In genomic region chr6:30683137-30683979, GRCh38 we compare ENCODE assay signal across 8 cellular contexts. TPM values are rescaled to one million over a fixed set of nuclear protein-coding genes. Genes with fewer than 3 reads are reported as not detected.
DNase-seq lines count a peak whose midpoint lies in the region; ATAC-seq and TF ChIP-seq lines count a peak whose summit lies in the region.

No MANE protein-coding gene starts in this region.

- peak overlapping the region; percentile 78 for H3K27ac ChIP-seq in cingulate gyrus (ENCODE audit: low read depth, low read length)
- peak overlapping the region; percentile 95 for H3K27ac ChIP-seq in naive thymus-derived CD4-positive, alpha-beta T cell (ENCODE audit: low read depth, low read length)

- no peak for ATAC-seq in naive thymus-derived CD4-positive, alpha-beta T cell
- ATAC-seq in GM21528 (IDR thresholded peaks at IDR 0.05; ENCODE audit: low FRiP score, unreplicated experiment), result no peak
- ATAC-seq in HG03196 (IDR thresholded peaks at IDR 0.05; ENCODE audit: unreplicated experiment), result no peak

- H3K36me3 Mint-ChIP-seq in naive thymus-derived CD4-positive, alpha-beta T cell, result peaks cover 24 to 75% (median 29%) of the 10 kb centered on the region in 5 donors

- peaks cover 38 to 49% (median 42%) of the 10 kb centered on the region in 7 donors for H3K4me1 Mint-ChIP-seq in naive thymus-derived CD4-positive, alpha-beta T cell

- peaks cover 0 to 5% (median 0%) of the 10 kb centered on the region in 11 donors for H3K9me3 Mint-ChIP-seq in naive thymus-derived CD4-positive, alpha-beta T cell

- TF ChIP-seq CTCF in AG10803 (conservative IDR thresholded peaks at IDR 0.05; ENCODE audit: low read length), result no peak

- CTCF ChIA-PET in naive thymus-derived CD4-positive, alpha-beta T cell (lab: Charles Lee), result interaction anchor here (1.0 to 8.9 kb wide), 2 partner anchors 37 to 55 kb away, joined by 3 to 304 read pairs; partner anchors contain the start of genes MDC1 and TUBB

- DNase-seq in AG10803 (ENCODE audit: low read depth) (no peak), M059J (ENCODE audit: low read depth) (peak; percentile 57), NCI-H526 treated with DMSO at 0.1 percent for 48 hours (lab: John Stamatoyannopoulos, UW) (no peak), H4 (ENCODE audit: low spot score) (no peak)
- DNase-seq in naive thymus-derived CD4-positive, alpha-beta T cell, result no peak

- H3K4me3 ChIP-seq in AG10803 (ENCODE audit: low read length), result peak overlapping the region; percentile 93
- peak overlapping the region; percentile 98 for H3K4me3 ChIP-seq in naive thymus-derived CD4-positive, alpha-beta T cell (ENCODE audit: low read length)

- H3K4me3 Mint-ChIP-seq in naive thymus-derived CD4-positive, alpha-beta T cell, result peak overlapping the region; percentile 90 to 100 (median 97)

- POLR2A ChIA-PET in naive thymus-derived CD4-positive, alpha-beta T cell (lab: Charles Lee), result interaction anchor here (0.6 to 15.7 kb wide), 19 partner anchors 7 to 205 kb away, joined by 3 to 499 read pairs (median 4); partner anchors contain the start of genes DHX16, MDC1, MRPS18B and NRM

- H3K36me3 ChIP-seq in naive thymus-derived CD4-positive, alpha-beta T cell (ENCODE audit: control insufficient read depth in 2 of 3, insufficient read depth in 3 of 3, low read length in 3 of 3), result peaks cover 0 to 43% (median 8%) of the 10 kb centered on the region in 3 experiments

- peak overlapping the region; percentile 95 to 99 (median 97) for H3K27ac Mint-ChIP-seq in naive thymus-derived CD4-positive, alpha-beta T cell

- no peaks in the 10 kb centered on the region for H3K9me3 ChIP-seq in naive thymus-derived CD4-positive, alpha-beta T cell (ENCODE audit: control insufficient read depth in 2 of 3, low read length in 3 of 3)

- intact Hi-C loops in naive thymus-derived CD4-positive, alpha-beta T cell (cut with micrococcal nuclease), result loop anchor here (2.0 to 5.0 kb wide), 4 partner anchors 127 to 474 kb away; partner anchors contain the start of genes CCHCR1 (in 1 of the 2), GNL1 (in 1 of the 2), PRR3 (in 1 of the 2) and TCF19 (in 1 of the 2)

- peaks cover 13 to 30% of the 10 kb centered on the region in 2 donors for H3K4me1 ChIP-seq in naive thymus-derived CD4-positive, alpha-beta T cell (ENCODE audit: control insufficient read depth in 2 of 2, insufficient read depth in 2 of 2, low read length in 2 of 2)

- no peaks in the 10 kb centered on the region for H3K27me3 ChIP-seq in naive thymus-derived CD4-positive, alpha-beta T cell (ENCODE audit: control insufficient read depth in 2 of 2, insufficient read depth in 2 of 2, low read length in 2 of 2)

- no peaks in the 10 kb centered on the region for H3K27me3 Mint-ChIP-seq in naive thymus-derived CD4-positive, alpha-beta T cell

RNA-seq across cellular contexts. Expression of gene PPP1R18, which starts 3.1 kb away (rescaled TPM):
- total RNA-seq in M059J (2014; rRNA removed; shearing (Covaris generic)), result 100 and 139 TPM in 2 replicates
- total RNA-seq in naive thymus-derived CD4-positive, alpha-beta T cell, result 100 to 1,000 TPM in 2 of 5 experiments, 10 to 100 TPM in 3; 60.9 to 262 (median 95.3) TPM
- polyA plus RNA-seq in naive thymus-derived CD4-positive, alpha-beta T cell, result 10 to 100 TPM; 70.3 to 90.5 TPM
- 49.9 and 50.9 TPM in 2 replicates for total RNA-seq in H4 (2014; rRNA removed; shearing (Covaris generic))

RNA-seq across cellular contexts. Expression of gene NRM, which starts 7.4 kb away (rescaled TPM):
- total RNA-seq in M059J (2014; rRNA removed; shearing (Covaris generic)), result 36.3 and 38.2 TPM in 2 replicates
- total RNA-seq in naive thymus-derived CD4-positive, alpha-beta T cell, result 10 to 100 TPM in 1 of 5 experiments, 1 to 10 TPM in 4; 2.3 to 29.4 (median 3.1) TPM
- 1 to 10 TPM; 7.2 to 7.6 TPM for polyA plus RNA-seq in naive thymus-derived CD4-positive, alpha-beta T cell
- total RNA-seq in H4 (2014; rRNA removed; shearing (Covaris generic)), result 15.0 and 20.1 TPM in 2 replicates

RNA-seq across cellular contexts. Expression of gene DHX16, which starts 10.6 kb away (rescaled TPM):
- total RNA-seq in M059J (2014; rRNA removed; shearing (Covaris generic)), result 52.2 and 64.8 TPM in 2 replicates
- 10 to 100 TPM; 25.9 to 51.5 (median 46.7) TPM for total RNA-seq in naive thymus-derived CD4-positive, alpha-beta T cell
- polyA plus RNA-seq in naive thymus-derived CD4-positive, alpha-beta T cell, result 10 to 100 TPM; 14.9 to 38.3 TPM
- 29.9 and 32.6 TPM in 2 replicates for total RNA-seq in H4 (2014; rRNA removed; shearing (Covaris generic))

RNA-seq across cellular contexts. Expression of gene MDC1, which starts 33.7 kb away (rescaled TPM):
- 9.9 and 10.9 TPM in 2 replicates for total RNA-seq in M059J (2014; rRNA removed; shearing (Covaris generic))
- 10 to 100 TPM; 40.3 to 78.9 (median 62.0) TPM for total RNA-seq in naive thymus-derived CD4-positive, alpha-beta T cell
- polyA plus RNA-seq in naive thymus-derived CD4-positive, alpha-beta T cell, result 10 to 100 TPM in 1 of 2 donors, 1 to 10 TPM in 1; 4.5 to 11.0 TPM
- 7.8 and 8.7 TPM in 2 replicates for total RNA-seq in H4 (2014; rRNA removed; shearing (Covaris generic))

RNA-seq across cellular contexts. Expression of gene C6orf136, which starts 36.4 kb away (rescaled TPM):
- 9.1 and 12.2 TPM in 2 replicates for total RNA-seq in M059J (2014; rRNA removed; shearing (Covaris generic))
- 10 to 100 TPM; 23.7 to 38.0 (median 32.1) TPM for total RNA-seq in naive thymus-derived CD4-positive, alpha-beta T cell
- 10 to 100 TPM; 12.3 to 22.5 TPM for polyA plus RNA-seq in naive thymus-derived CD4-positive, alpha-beta T cell
- total RNA-seq in H4 (2014; rRNA removed; shearing (Covaris generic)), result 2.9 and 6.0 TPM in 2 replicates
